Comparison of ENCODE assay signal across 1 cellular context in genomic region chr12:29041621-29042020, GRCh38.
TF ChIP-seq lines count a peak whose summit lies in the region.

No MANE protein-coding gene starts in this region.

TF ChIP-seq in WTC11, 78 proteins besides CTCF, POLR2A, EP300 and RAD21 (continued from another document):
- TF ChIP-seq FOXP4 (CRISPR knock-in tag; IDR thresholded peaks at IDR 0.05) (no peak), IRF2 (CRISPR knock-in tag; IDR thresholded peaks at IDR 0.05; ENCODE audit: borderline replicate concordance, low read depth) (no peak)
